9 cellular contexts compared by ENCODE assay signal in genomic region chr14:91115986-91116385, GRCh38. TPM values are rescaled to one million over a fixed set of nuclear protein-coding genes. Genes with fewer than 3 reads are reported as not detected.
A peak's percentile ranks its signal among the peaks of the same experiment; 100 is the strongest.
DNase-seq lines count a peak whose midpoint lies in the region; ATAC-seq and TF ChIP-seq lines count a peak whose summit lies in the region.
"Had no signal": no experiment of that assay in that cellular context is flagged by ENCODE, and none has a peak within 500 bp of the region (broad histone marks: within the 10 kb centered on the region; RNA-seq: fewer than 3 reads in every experiment).

No MANE protein-coding gene starts in this region.

- H3K9me3 ChIP-seq in gastroesophageal sphincter = no peaks in the 10 kb centered on the region

- WGBS in gastroesophageal sphincter (ENCODE audit: low coverage in 1 of 2), 2 donors = 51 to 53% methylated on average over 2 of the region's 2 CpGs

- TF ChIP-seq POLR2A in gastroesophageal sphincter (IDR thresholded peaks at IDR 0.05) = no peak

- TF ChIP-seq EP300 in gastroesophageal sphincter (IDR thresholded peaks at IDR 0.05) = no peak

- peaks cover 0 to 4% of the 10 kb centered on the region in 2 donors for H3K36me3 ChIP-seq in gastroesophageal sphincter

- peak overlapping the region; percentile 97 for H3K27ac Mint-ChIP-seq in activated CD4-positive, alpha-beta T cell treated with anti-CD3 and anti-CD28 coated beads, Interleukin-2, amount 10 ng/mL, durations not matched to agents 24 days and 14 days
- H3K27ac Mint-ChIP-seq in activated CD4-positive, alpha-beta memory T cell treated with anti-CD3 and anti-CD28 coated beads for 36 hours = peak overlapping the region; percentile 94

- peak overlapping the region; percentile 61 to 85 for H3K4me3 ChIP-seq in gastroesophageal sphincter

- H3K27me3 Mint-ChIP-seq in activated CD4-positive, alpha-beta T cell treated with anti-CD3 and anti-CD28 coated beads, Interleukin-2, amount 10 ng/mL, durations not matched to agents 24 days and 14 days = no peaks in the 10 kb centered on the region
- H3K27me3 Mint-ChIP-seq in activated CD4-positive, alpha-beta memory T cell treated with anti-CD3 and anti-CD28 coated beads for 36 hours = no peaks in the 10 kb centered on the region

- intact Hi-C loops in activated CD4-positive, alpha-beta T cell treated with anti-CD3 and anti-CD28 coated beads, Interleukin-2, amount 10 ng/mL, durations not matched to agents 24 days and 14 days (cut with micrococcal nuclease) = loop anchor here (1.0 to 2.0 kb wide), 3 partner anchors 23 to 146 kb away; no protein-coding TSS in a partner anchor
- intact Hi-C loops in activated CD4-positive, alpha-beta memory T cell treated with anti-CD3 and anti-CD28 coated beads for 36 hours (cut with micrococcal nuclease) = loop anchor here (1.0 to 5.0 kb wide), 5 partner anchors 79 to 301 kb away; partner anchors contain the start of gene CCDC88C

- peak overlapping the region; percentile 90 to 97 (median 96) for H3K27ac ChIP-seq in gastroesophageal sphincter

- no peak for ATAC-seq in gastroesophageal sphincter

- peaks cover 3 to 88% (median 23%) of the 10 kb centered on the region in 3 donors for H3K4me1 ChIP-seq in gastroesophageal sphincter

- peak overlapping the region; percentile 93 for H3K4me3 Mint-ChIP-seq in activated CD4-positive, alpha-beta T cell treated with anti-CD3 and anti-CD28 coated beads, Interleukin-2, amount 10 ng/mL, durations not matched to agents 24 days and 14 days
- peak overlapping the region; percentile 83 for H3K4me3 Mint-ChIP-seq in activated CD4-positive, alpha-beta memory T cell treated with anti-CD3 and anti-CD28 coated beads for 36 hours

- no peak for TF ChIP-seq CTCF in gastroesophageal sphincter (IDR thresholded peaks at IDR 0.05)

- POLR2A ChIA-PET in activated CD4-positive, alpha-beta memory T cell treated with anti-CD3 and anti-CD28 coated beads for 36 hours (lab: Charles Lee) = interaction anchor here (0.7 to 6.2 kb wide), 10 partner anchors 11 to 1982 kb away, joined by 3 to 116 read pairs (median 4); partner anchors contain the start of genes GPR68 and RPS6KA5

- peaks cover 11% of the 10 kb centered on the region for H3K9me3 Mint-ChIP-seq in activated CD4-positive, alpha-beta T cell treated with anti-CD3 and anti-CD28 coated beads, Interleukin-2, amount 10 ng/mL, durations not matched to agents 24 days and 14 days
- peaks cover 7% of the 10 kb centered on the region for H3K9me3 Mint-ChIP-seq in activated CD4-positive, alpha-beta memory T cell treated with anti-CD3 and anti-CD28 coated beads for 36 hours

- CTCF ChIA-PET in activated CD4-positive, alpha-beta memory T cell treated with anti-CD3 and anti-CD28 coated beads for 36 hours (lab: Charles Lee) = interaction anchor here (0.8 to 2.4 kb wide), 6 partner anchors 15 to 214 kb away, joined by 3 to 29 read pairs (median 4); partner anchors contain the start of gene RPS6KA5

- H3K4me1 Mint-ChIP-seq in activated CD4-positive, alpha-beta T cell treated with anti-CD3 and anti-CD28 coated beads, Interleukin-2, amount 10 ng/mL, durations not matched to agents 24 days and 14 days = peaks cover 61% of the 10 kb centered on the region
- H3K4me1 Mint-ChIP-seq in activated CD4-positive, alpha-beta memory T cell treated with anti-CD3 and anti-CD28 coated beads for 36 hours (ENCODE audit: low read depth) = peaks cover 66% of the 10 kb centered on the region

- DNase-seq in activated CD4-positive, alpha-beta T cell treated with anti-CD3 and anti-CD28 coated beads, Interleukin-2, amount 10 ng/mL, durations not matched to agents 24 days and 14 days = no peak
- no peak for DNase-seq in activated CD4-positive, alpha-beta T cell treated with anti-CD3 and anti-CD28 coated beads for 4 hours
- DNase-seq in activated CD4-positive, alpha-beta memory T cell treated with anti-CD3 and anti-CD28 coated beads for 36 hours = no peak
- DNase-seq in superior temporal gyrus (ENCODE audit: extremely low spot score) (peak; percentile 39), MV-4-11 (lab: John Stamatoyannopoulos, UW) (no peak), NOMO-1 (lab: John Stamatoyannopoulos, UW; ENCODE audit: unreplicated experiment in 2 of 2) (no peak), NCI-H187 (lab: John Stamatoyannopoulos, UW) (no peak)
- DNase-seq: H9 had no signal

- H3K27me3 ChIP-seq in gastroesophageal sphincter = no peaks in the 10 kb centered on the region

- H3K36me3 Mint-ChIP-seq in activated CD4-positive, alpha-beta T cell treated with anti-CD3 and anti-CD28 coated beads, Interleukin-2, amount 10 ng/mL, durations not matched to agents 24 days and 14 days (ENCODE audit: low read depth) = peaks cover 39% of the 10 kb centered on the region
- peaks cover 41% of the 10 kb centered on the region for H3K36me3 Mint-ChIP-seq in activated CD4-positive, alpha-beta memory T cell treated with anti-CD3 and anti-CD28 coated beads for 36 hours

RNA-seq across cellular contexts. Expression of gene DGLUCY, which starts 2.1 kb away (rescaled TPM):
- 28.1 and 30.1 TPM in 2 replicates for total RNA-seq in activated CD4-positive, alpha-beta T cell treated with anti-CD3 and anti-CD28 coated beads, Interleukin-2, amount 10 ng/mL, durations not matched to agents 24 days and 14 days
- total RNA-seq in activated CD4-positive, alpha-beta memory T cell treated with anti-CD3 and anti-CD28 coated beads for 36 hours = 10 to 100 TPM; 54.3 to 58.1 TPM
- 100 to 1,000 TPM in 1 of 4 donors, 10 to 100 TPM in 3; 52.8 to 118 (median 77.3) TPM for total RNA-seq in gastroesophageal sphincter

RNA-seq across cellular contexts. Expression of gene RPS6KA5, which starts 55.5 kb away (rescaled TPM):
- 13.5 and 13.8 TPM in 2 replicates for total RNA-seq in activated CD4-positive, alpha-beta T cell treated with anti-CD3 and anti-CD28 coated beads, Interleukin-2, amount 10 ng/mL, durations not matched to agents 24 days and 14 days
- 10 to 100 TPM; 18.8 to 19.3 TPM for total RNA-seq in activated CD4-positive, alpha-beta memory T cell treated with anti-CD3 and anti-CD28 coated beads for 36 hours
- total RNA-seq in gastroesophageal sphincter = 10 to 100 TPM; 30.8 to 48.6 (median 36.6) TPM
